ENCODE assay signal across 13 cellular contexts in genomic region chr5:55062039-55062779, GRCh38. TPM values are rescaled to one million over a fixed set of nuclear protein-coding genes. Genes with fewer than 3 reads are reported as not detected.
DNase-seq lines count a peak whose midpoint lies in the region; ATAC-seq lines count a peak whose summit lies in the region.
"Had no signal": no experiment of that assay in that cellular context is flagged by ENCODE, and none has a peak within 500 bp of the region (broad histone marks: within the 10 kb centered on the region; RNA-seq: fewer than 3 reads in every experiment).

No MANE protein-coding gene starts in this region.

- DNase-seq in NCI-H1417 (lab: John Stamatoyannopoulos, UW): peak in 2 of 3 experiments; percentile 39 to 58
- DNase-seq in NCI-H1417 treated with DMSO at 0.1 percent for 48 hours (lab: John Stamatoyannopoulos, UW): no peak
- peak; percentile 83 for DNase-seq in activated CD4-positive, alpha-beta memory T cell treated with anti-CD3 and anti-CD28 coated beads for 36 hours
- peak in 2 of 3 donors; percentile 3 to 6 for DNase-seq in effector memory CD4-positive, alpha-beta T cell
- peak; percentile 35 to 47 for DNase-seq in stimulated activated CD8-positive, alpha-beta memory T cell treated with anti-CD3 and anti-CD28 coated beads, Interleukin-7, amount 100 ng/mL, for 48 hours (ENCODE audit: extremely low read depth in 1 of 2, low read depth in 1 of 2)
- DNase-seq in NCI-H69 (lab: John Stamatoyannopoulos, UW): no peak
- DNase-seq: 8988T, Karpas-422, uterus had no signal

- CTCF ChIA-PET in activated CD4-positive, alpha-beta memory T cell treated with anti-CD3 and anti-CD28 coated beads for 36 hours (lab: Charles Lee): interaction anchor here (0.8 to 1.7 kb wide), 4 partner anchors 11 to 156 kb away, joined by 3 to 6 read pairs (median 5); no protein-coding TSS in a partner anchor

- no peaks in the 10 kb centered on the region for H3K27me3 Mint-ChIP-seq in activated CD4-positive, alpha-beta memory T cell treated with anti-CD3 and anti-CD28 coated beads for 36 hours

- no peaks in the 10 kb centered on the region for H3K9me3 ChIP-seq in effector memory CD4-positive, alpha-beta T cell (ENCODE audit: control insufficient read depth, low read length)
- H3K9me3 ChIP-seq: uterus had no signal

- peak overlapping the region; percentile 63 for H3K4me3 ChIP-seq in effector memory CD4-positive, alpha-beta T cell (ENCODE audit: insufficient read depth, low read depth, low read length, poor library complexity, severe bottlenecking)
- H3K4me3 ChIP-seq: SK-N-MC, uterus had no signal

- peak overlapping the region; percentile 80 for H3K27ac Mint-ChIP-seq in activated CD4-positive, alpha-beta memory T cell treated with anti-CD3 and anti-CD28 coated beads for 36 hours

- H3K4me1 Mint-ChIP-seq in activated CD4-positive, alpha-beta memory T cell treated with anti-CD3 and anti-CD28 coated beads for 36 hours (ENCODE audit: low read depth): peaks cover 44% of the 10 kb centered on the region

- no peaks in the 10 kb centered on the region for H3K36me3 ChIP-seq in effector memory CD4-positive, alpha-beta T cell (ENCODE audit: control insufficient read depth, insufficient read depth, low read length)
- H3K36me3 ChIP-seq: uterus had no signal

- peak overlapping the region; percentile 63 for H3K4me3 Mint-ChIP-seq in activated CD4-positive, alpha-beta memory T cell treated with anti-CD3 and anti-CD28 coated beads for 36 hours

- intact Hi-C loops in activated CD4-positive, alpha-beta memory T cell treated with anti-CD3 and anti-CD28 coated beads for 36 hours (cut with micrococcal nuclease): loop anchor here (1.0 to 5.0 kb wide), 3 partner anchors 10 to 40 kb away; partner anchors contain the start of gene GZMA

- H3K4me1 ChIP-seq in effector memory CD4-positive, alpha-beta T cell (ENCODE audit: control insufficient read depth, insufficient read depth, low read length, poor library complexity, severe bottlenecking): peaks cover 22% of the 10 kb centered on the region
- H3K4me1 ChIP-seq: uterus had no signal

- no peaks in the 10 kb centered on the region for H3K27me3 ChIP-seq in effector memory CD4-positive, alpha-beta T cell (replicated peaks; ENCODE audit: control insufficient read depth, insufficient read depth, low read length, poor library complexity, severe bottlenecking)
- H3K27me3 ChIP-seq: uterus had no signal

- H3K27ac ChIP-seq in effector memory CD4-positive, alpha-beta T cell (ENCODE audit: insufficient read depth, low read length, poor library complexity, severe bottlenecking): peak overlapping the region; percentile 29
- H3K27ac ChIP-seq: SK-N-MC, uterus had no signal

- no peaks in the 10 kb centered on the region for H3K36me3 Mint-ChIP-seq in activated CD4-positive, alpha-beta memory T cell treated with anti-CD3 and anti-CD28 coated beads for 36 hours

- H3K9me3 Mint-ChIP-seq in activated CD4-positive, alpha-beta memory T cell treated with anti-CD3 and anti-CD28 coated beads for 36 hours: no peaks in the 10 kb centered on the region

- POLR2A ChIA-PET in activated CD4-positive, alpha-beta memory T cell treated with anti-CD3 and anti-CD28 coated beads for 36 hours (lab: Charles Lee): interaction anchor here (0.6 to 1.9 kb wide), 6 partner anchors 8 to 37 kb away, joined by 3 to 7 read pairs (median 3); no protein-coding TSS in a partner anchor

- ATAC-seq in GM21529 (IDR thresholded peaks at IDR 0.05; ENCODE audit: unreplicated experiment) (no peak), GM21423 (IDR thresholded peaks at IDR 0.05; ENCODE audit: unreplicated experiment) (no peak)

RNA-seq across cellular contexts. Expression of gene GZMK, which starts 38.2 kb away (rescaled TPM):
- 1 to 10 TPM; 1.8 TPM for total RNA-seq in activated CD4-positive, alpha-beta memory T cell treated with anti-CD3 and anti-CD28 coated beads for 36 hours
- total RNA-seq: chondrocyte had no signal

RNA-seq across cellular contexts. Expression of gene GZMA, which starts 40.2 kb away (rescaled TPM):
- total RNA-seq in activated CD4-positive, alpha-beta memory T cell treated with anti-CD3 and anti-CD28 coated beads for 36 hours: 10 to 100 TPM; 13.7 to 16.9 TPM
- total RNA-seq: chondrocyte had no signal

Comparison
In these comparisons a context has a peak if more than half of its experiments do, and no peak if none do; other contexts are left out.
1. DNase-seq: peak in NCI-H1417 (2 of 3), activated CD4-positive, alpha-beta memory T cell treated with anti-CD3 and anti-CD28 coated beads for 36 hours (single experiment), effector memory CD4-positive, alpha-beta T cell (2 of 3) and stimulated activated CD8-positive, alpha-beta memory T cell treated with anti-CD3 and anti-CD28 coated beads, Interleukin-7, amount 100 ng/mL, for 48 hours (2 of 2); none in NCI-H1417 treated with DMSO at 0.1 percent for 48 hours (single experiment) and NCI-H69 (single experiment).